ENCODE assay signal across 22 cellular contexts in genomic region chr13:19069684-19070397, GRCh38.
"Had no signal": no experiment of that assay in that cellular context is flagged by ENCODE, and none has a peak within 500 bp of the region (broad histone marks: within the 10 kb centered on the region; RNA-seq: fewer than 3 reads in every experiment).

No MANE protein-coding gene starts in this region.

- H3K27ac ChIP-seq: Peyer's patch had no signal

- H3K9me3 Mint-ChIP-seq: activated naive CD8-positive, alpha-beta T cell treated with anti-CD3 and anti-CD28 coated beads for 36 hours had no signal

- H3K4me1 Mint-ChIP-seq: activated naive CD8-positive, alpha-beta T cell treated with anti-CD3 and anti-CD28 coated beads for 36 hours; activated T-helper 17 cell treated with anti-CD3 and anti-CD28 coated beads, Interleukin-2, amount 50 U/mL, for 72 hours; WTC11 had no signal

- H3K36me3 ChIP-seq: Peyer's patch had no signal

- H3K27me3 Mint-ChIP-seq: activated naive CD8-positive, alpha-beta T cell treated with anti-CD3 and anti-CD28 coated beads for 36 hours had no signal

- H3K27me3 ChIP-seq: Peyer's patch had no signal

- H3K4me1 ChIP-seq: Peyer's patch had no signal

- ATAC-seq: activated T-helper 17 cell treated with anti-CD3 and anti-CD28 coated beads, Interleukin-2, amount 50 U/mL, for 72 hours; WTC11 had no signal

- H3K4me3 ChIP-seq: Peyer's patch had no signal

- H3K36me3 Mint-ChIP-seq: activated naive CD8-positive, alpha-beta T cell treated with anti-CD3 and anti-CD28 coated beads for 36 hours had no signal

- DNase-seq: activated CD4-positive, alpha-beta T cell treated with anti-CD3 and anti-CD28 coated beads for 48 hours; activated CD4-positive, alpha-beta T cell treated with anti-CD3 and anti-CD28 coated beads, Interleukin-2, amount 50 U/mL, for 4 hours; activated CD4-positive, CD25-positive, alpha-beta regulatory T cell treated with anti-CD3 and anti-CD28 coated beads, Interleukin-2, amount 50 U/mL, for 72 hours; activated gamma-delta T cell; activated naive CD4-positive, alpha-beta T cell treated with anti-CD3 and anti-CD28 coated beads for 36 hours; activated naive CD8-positive, alpha-beta T cell treated with anti-CD3 and anti-CD28 coated beads for 36 hours; activated T-cell treated with anti-CD3 and anti-CD28 coated beads for 4 hours; activated T-cell treated with anti-CD3 and anti-CD28 coated beads, Interleukin-2, amount 50 U/mL, for 48 hours; caudate nucleus; Karpas-422; MM.1S; NCI-H1105; NCI-H1436; NCI-H1694 treated with DMSO at 0.1 percent for 48 hours; NCI-H2029 treated with DMSO at 0.1 percent for 48 hours; NCI-H446; NCI-H524; Peyer's patch; SHP77 had no signal

- H3K4me3 Mint-ChIP-seq: activated naive CD4-positive, alpha-beta T cell treated with anti-CD3 and anti-CD28 coated beads for 36 hours; activated naive CD8-positive, alpha-beta T cell treated with anti-CD3 and anti-CD28 coated beads for 36 hours; activated T-helper 17 cell treated with anti-CD3 and anti-CD28 coated beads, Interleukin-2, amount 50 U/mL, for 72 hours; T-helper 1 cell treated with Interleukin-12 subunit alpha and Interleukin-12 subunit beta and Interleukin-4 antibody, amounts not matched to agents 30 μg/mL and 1 μg/mL, for 36 hours; WTC11 had no signal

- H3K27ac Mint-ChIP-seq: activated naive CD4-positive, alpha-beta T cell treated with anti-CD3 and anti-CD28 coated beads for 36 hours; activated naive CD8-positive, alpha-beta T cell treated with anti-CD3 and anti-CD28 coated beads for 36 hours; activated T-helper 17 cell treated with anti-CD3 and anti-CD28 coated beads, Interleukin-2, amount 50 U/mL, for 72 hours; T-helper 1 cell treated with Interleukin-12 subunit alpha and Interleukin-12 subunit beta and Interleukin-4 antibody, amounts not matched to agents 30 μg/mL and 1 μg/mL, for 36 hours; WTC11 had no signal
